ENCODE assay signal across 1 cellular context in genomic region chr6:30891816-30892553, GRCh38.
TF ChIP-seq lines count a peak whose summit lies in the region.

No MANE protein-coding gene starts in this region.

TF ChIP-seq in H1, 55 proteins besides CTCF, POLR2A, EP300 and RAD21:
- TF ChIP-seq POLR2AphosphoS5 (IDR thresholded peaks at IDR 0.05; ENCODE audit: low read depth, low read length) (0 out of 2 replicates have a peak, but pooled peaks have one; percentile 48), RBBP5 (IDR thresholded peaks at IDR 0.05; ENCODE audit: borderline replicate concordance, low read depth, low read length) (no peak)
